In genomic region chr9:68648971-68649370, GRCh38 we compare ENCODE assay signal across 1 cellular context.
TF ChIP-seq lines count a peak whose summit lies in the region.

No MANE protein-coding gene starts in this region.

TF ChIP-seq in HepG2, 621 proteins besides CTCF, POLR2A, EP300 and RAD21:
- TF ChIP-seq ZNF468 (CRISPR knock-in tag; IDR thresholded peaks at IDR 0.05) (no peak), ISX (CRISPR knock-in tag; conservative IDR thresholded peaks at IDR 0.05) (no peak), NBN (conservative IDR thresholded peaks at IDR 0.05) (no peak), ZNF501 (CRISPR knock-in tag; IDR thresholded peaks at IDR 0.05) (no peak), ZNF512 (CRISPR knock-in tag; IDR thresholded peaks at IDR 0.05) (no peak), NR0B2 (CRISPR knock-in tag; IDR thresholded peaks at IDR 0.05) (no peak), SMAD1 (CRISPR knock-in tag; IDR thresholded peaks at IDR 0.05; ENCODE audit: borderline replicate concordance, low read depth) (no peak), TEAD2 (CRISPR knock-in tag; IDR thresholded peaks at IDR 0.05) (no peak), ZNF646 (CRISPR knock-in tag; IDR thresholded peaks at IDR 0.05) (no peak), TSC22D2 (CRISPR knock-in tag; IDR thresholded peaks at IDR 0.05; ENCODE audit: borderline replicate concordance) (no peak), HNF1A (IDR thresholded peaks at IDR 0.05; ENCODE audit: low read depth) (no peak), HNF1A (CRISPR knock-in tag; IDR thresholded peaks at IDR 0.05; ENCODE audit: borderline replicate concordance) (no peak)
